1 cellular context compared by ENCODE assay signal in the genomic region with DNA sequence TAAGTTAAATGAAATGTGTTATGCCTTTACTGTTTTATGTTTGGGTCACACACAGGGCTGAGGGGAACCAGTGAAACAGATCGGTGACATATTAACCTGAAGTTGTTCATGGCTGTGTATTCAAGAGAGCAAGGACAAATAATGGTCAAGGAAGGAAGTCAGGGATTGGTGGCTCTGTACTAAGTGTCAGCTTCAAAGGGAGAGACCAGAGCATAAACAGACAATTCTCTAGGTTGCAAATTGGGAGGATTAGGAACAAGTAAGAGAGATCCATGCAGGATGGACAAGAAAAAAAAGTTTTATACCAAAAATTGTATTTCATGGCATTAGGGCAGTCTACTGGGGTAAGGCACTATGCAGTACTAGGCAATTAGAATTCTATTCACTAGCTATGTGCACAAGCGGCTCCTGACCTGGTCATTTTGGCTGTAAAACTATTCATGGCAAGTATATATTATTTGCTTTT.
TF ChIP-seq lines count a peak whose summit lies in the region.

No MANE protein-coding gene starts in this region.

TF ChIP-seq in HepG2, 621 proteins besides CTCF, POLR2A, EP300 and RAD21 (continued from another document and continues in another):
- no peak for TF ChIP-seq MYC (CRISPR knock-in tag; IDR thresholded peaks at IDR 0.05; ENCODE audit: borderline replicate concordance)
- no peak for TF ChIP-seq NONO (IDR thresholded peaks at IDR 0.05)
- TF ChIP-seq NONO (CRISPR knock-in tag; conservative IDR thresholded peaks at IDR 0.05), result no peak
- no peak for TF ChIP-seq NFE2L2 (IDR thresholded peaks at IDR 0.05; ENCODE audit: low read length)
- TF ChIP-seq ZBTB7B (CRISPR knock-in tag; IDR thresholded peaks at IDR 0.05), result no peak
- no peak for TF ChIP-seq ZNF570 (CRISPR knock-in tag; IDR thresholded peaks at IDR 0.05; ENCODE audit: borderline replicate concordance)
- TF ChIP-seq, protein P1, sequence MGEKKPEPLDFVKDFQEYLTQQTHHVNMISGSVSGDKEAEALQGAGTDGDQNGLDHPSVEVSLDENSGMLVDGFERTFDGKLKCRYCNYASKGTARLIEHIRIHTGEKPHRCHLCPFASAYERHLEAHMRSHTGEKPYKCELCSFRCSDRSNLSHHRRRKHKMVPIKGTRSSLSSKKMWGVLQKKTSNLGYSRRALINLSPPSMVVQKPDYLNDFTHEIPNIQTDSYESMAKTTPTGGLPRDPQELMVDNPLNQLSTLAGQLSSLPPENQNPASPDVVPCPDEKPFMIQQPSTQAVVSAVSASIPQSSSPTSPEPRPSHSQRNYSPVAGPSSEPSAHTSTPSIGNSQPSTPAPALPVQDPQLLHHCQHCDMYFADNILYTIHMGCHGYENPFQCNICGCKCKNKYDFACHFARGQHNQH (CRISPR knock-in tag; IDR thresholded peaks at IDR 0.05), result no peak
- TF ChIP-seq RBM39 (IDR thresholded peaks at IDR 0.05; ENCODE audit: low read depth, low read length, poor library complexity, severe bottlenecking), result no peak
- TF ChIP-seq PTBP1 (IDR thresholded peaks at IDR 0.05; ENCODE audit: low read depth, low read length, poor library complexity, severe bottlenecking), result no peak
- TF ChIP-seq BCL3 (CRISPR knock-in tag; IDR thresholded peaks at IDR 0.05), result no peak
- peak; percentile 61; the same call in 1 of the 2 replicates for TF ChIP-seq ETV5 (CRISPR knock-in tag; IDR thresholded peaks at IDR 0.05; ENCODE audit: borderline replicate concordance)
- no peak for TF ChIP-seq NRL (CRISPR knock-in tag; IDR thresholded peaks at IDR 0.05; ENCODE audit: borderline replicate concordance)
- TF ChIP-seq, protein P2, sequence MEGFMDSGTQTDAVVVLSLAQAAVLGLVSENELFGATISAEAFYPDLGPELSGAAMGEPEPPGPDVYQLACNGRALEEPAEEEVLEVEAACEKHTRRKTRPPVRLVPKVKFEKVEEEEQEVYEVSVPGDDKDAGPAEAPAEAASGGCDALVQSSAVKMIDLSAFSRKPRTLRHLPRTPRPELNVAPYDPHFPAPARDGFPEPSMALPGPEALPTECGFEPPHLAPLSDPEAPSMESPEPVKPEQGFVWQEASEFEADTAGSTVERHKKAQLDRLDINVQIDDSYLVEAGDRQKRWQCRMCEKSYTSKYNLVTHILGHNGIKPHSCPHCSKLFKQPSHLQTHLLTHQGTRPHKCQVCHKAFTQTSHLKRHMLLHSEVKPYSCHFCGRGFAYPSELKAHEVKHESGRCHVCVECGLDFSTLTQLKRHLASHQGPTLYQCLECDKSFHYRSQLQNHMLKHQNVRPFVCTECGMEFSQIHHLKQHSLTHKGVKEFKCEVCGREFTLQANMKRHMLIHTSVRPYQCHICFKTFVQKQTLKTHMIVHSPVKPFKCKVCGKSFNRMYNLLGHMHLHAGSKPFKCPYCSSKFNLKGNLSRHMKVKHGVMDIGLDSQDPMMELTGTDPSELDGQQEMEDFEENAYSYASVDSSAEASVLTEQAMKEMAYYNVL (CRISPR knock-in tag; IDR thresholded peaks at IDR 0.05; ENCODE audit: borderline replicate concordance), result no peak
- TF ChIP-seq, protein P3, sequence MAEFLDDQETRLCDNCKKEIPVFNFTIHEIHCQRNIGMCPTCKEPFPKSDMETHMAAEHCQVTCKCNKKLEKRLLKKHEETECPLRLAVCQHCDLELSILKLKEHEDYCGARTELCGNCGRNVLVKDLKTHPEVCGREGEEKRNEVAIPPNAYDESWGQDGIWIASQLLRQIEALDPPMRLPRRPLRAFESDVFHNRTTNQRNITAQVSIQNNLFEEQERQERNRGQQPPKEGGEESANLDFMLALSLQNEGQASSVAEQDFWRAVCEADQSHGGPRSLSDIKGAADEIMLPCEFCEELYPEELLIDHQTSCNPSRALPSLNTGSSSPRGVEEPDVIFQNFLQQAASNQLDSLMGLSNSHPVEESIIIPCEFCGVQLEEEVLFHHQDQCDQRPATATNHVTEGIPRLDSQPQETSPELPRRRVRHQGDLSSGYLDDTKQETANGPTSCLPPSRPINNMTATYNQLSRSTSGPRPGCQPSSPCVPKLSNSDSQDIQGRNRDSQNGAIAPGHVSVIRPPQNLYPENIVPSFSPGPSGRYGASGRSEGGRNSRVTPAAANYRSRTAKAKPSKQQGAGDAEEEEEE (CRISPR knock-in tag; IDR thresholded peaks at IDR 0.05; ENCODE audit: borderline replicate concordance), result no peak
- TF ChIP-seq HNF1A (IDR thresholded peaks at IDR 0.05; ENCODE audit: low read depth), result peak; percentile 95
- TF ChIP-seq HNF1A (CRISPR knock-in tag; IDR thresholded peaks at IDR 0.05; ENCODE audit: borderline replicate concordance), result peak; percentile 97
- no peak for TF ChIP-seq NFKB2 (CRISPR knock-in tag; IDR thresholded peaks at IDR 0.05; ENCODE audit: borderline replicate concordance)
- TF ChIP-seq MLLT10 (CRISPR knock-in tag; IDR thresholded peaks at IDR 0.05), result no peak
- TF ChIP-seq, protein P4, sequence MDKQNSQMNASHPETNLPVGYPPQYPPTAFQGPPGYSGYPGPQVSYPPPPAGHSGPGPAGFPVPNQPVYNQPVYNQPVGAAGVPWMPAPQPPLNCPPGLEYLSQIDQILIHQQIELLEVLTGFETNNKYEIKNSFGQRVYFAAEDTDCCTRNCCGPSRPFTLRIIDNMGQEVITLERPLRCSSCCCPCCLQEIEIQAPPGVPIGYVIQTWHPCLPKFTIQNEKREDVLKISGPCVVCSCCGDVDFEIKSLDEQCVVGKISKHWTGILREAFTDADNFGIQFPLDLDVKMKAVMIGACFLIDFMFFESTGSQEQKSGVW (CRISPR knock-in tag; IDR thresholded peaks at IDR 0.05; ENCODE audit: borderline replicate concordance), result no peak
- TF ChIP-seq SMARCE1 (IDR thresholded peaks at IDR 0.05; ENCODE audit: borderline replicate concordance), result no peak
- TF ChIP-seq, protein P5, sequence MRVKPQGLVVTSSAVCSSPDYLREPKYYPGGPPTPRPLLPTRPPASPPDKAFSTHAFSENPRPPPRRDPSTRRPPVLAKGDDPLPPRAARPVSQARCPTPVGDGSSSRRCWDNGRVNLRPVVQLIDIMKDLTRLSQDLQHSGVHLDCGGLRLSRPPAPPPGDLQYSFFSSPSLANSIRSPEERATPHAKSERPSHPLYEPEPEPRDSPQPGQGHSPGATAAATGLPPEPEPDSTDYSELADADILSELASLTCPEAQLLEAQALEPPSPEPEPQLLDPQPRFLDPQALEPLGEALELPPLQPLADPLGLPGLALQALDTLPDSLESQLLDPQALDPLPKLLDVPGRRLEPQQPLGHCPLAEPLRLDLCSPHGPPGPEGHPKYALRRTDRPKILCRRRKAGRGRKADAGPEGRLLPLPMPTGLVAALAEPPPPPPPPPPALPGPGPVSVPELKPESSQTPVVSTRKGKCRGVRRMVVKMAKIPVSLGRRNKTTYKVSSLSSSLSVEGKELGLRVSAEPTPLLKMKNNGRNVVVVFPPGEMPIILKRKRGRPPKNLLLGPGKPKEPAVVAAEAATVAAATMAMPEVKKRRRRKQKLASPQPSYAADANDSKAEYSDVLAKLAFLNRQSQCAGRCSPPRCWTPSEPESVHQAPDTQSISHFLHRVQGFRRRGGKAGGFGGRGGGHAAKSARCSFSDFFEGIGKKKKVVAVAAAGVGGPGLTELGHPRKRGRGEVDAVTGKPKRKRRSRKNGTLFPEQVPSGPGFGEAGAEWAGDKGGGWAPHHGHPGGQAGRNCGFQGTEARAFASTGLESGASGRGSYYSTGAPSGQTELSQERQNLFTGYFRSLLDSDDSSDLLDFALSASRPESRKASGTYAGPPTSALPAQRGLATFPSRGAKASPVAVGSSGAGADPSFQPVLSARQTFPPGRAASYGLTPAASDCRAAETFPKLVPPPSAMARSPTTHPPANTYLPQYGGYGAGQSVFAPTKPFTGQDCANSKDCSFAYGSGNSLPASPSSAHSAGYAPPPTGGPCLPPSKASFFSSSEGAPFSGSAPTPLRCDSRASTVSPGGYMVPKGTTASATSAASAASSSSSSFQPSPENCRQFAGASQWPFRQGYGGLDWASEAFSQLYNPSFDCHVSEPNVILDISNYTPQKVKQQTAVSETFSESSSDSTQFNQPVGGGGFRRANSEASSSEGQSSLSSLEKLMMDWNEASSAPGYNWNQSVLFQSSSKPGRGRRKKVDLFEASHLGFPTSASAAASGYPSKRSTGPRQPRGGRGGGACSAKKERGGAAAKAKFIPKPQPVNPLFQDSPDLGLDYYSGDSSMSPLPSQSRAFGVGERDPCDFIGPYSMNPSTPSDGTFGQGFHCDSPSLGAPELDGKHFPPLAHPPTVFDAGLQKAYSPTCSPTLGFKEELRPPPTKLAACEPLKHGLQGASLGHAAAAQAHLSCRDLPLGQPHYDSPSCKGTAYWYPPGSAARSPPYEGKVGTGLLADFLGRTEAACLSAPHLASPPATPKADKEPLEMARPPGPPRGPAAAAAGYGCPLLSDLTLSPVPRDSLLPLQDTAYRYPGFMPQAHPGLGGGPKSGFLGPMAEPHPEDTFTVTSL (CRISPR knock-in tag; IDR thresholded peaks at IDR 0.05; ENCODE audit: borderline replicate concordance), result peak; percentile 76; the same call in 1 of the 2 replicates
- TF ChIP-seq, protein P6, sequence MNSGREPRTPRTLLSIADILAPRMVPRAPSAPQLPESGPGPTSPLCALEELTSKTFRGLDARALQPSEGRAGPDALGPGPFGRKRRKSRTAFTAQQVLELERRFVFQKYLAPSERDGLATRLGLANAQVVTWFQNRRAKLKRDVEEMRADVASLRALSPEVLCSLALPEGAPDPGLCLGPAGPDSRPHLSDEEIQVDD (CRISPR knock-in tag; IDR thresholded peaks at IDR 0.05; ENCODE audit: borderline replicate concordance), result no peak
- no peak for TF ChIP-seq ZBTB7A (CRISPR knock-in tag; IDR thresholded peaks at IDR 0.05)
- TF ChIP-seq GTF3A (CRISPR knock-in tag; conservative IDR thresholded peaks at IDR 0.05), result no peak
- peak; percentile 40; the same call in 1 of the 2 replicates for TF ChIP-seq ZNF772 (CRISPR knock-in tag; IDR thresholded peaks at IDR 0.05)
- TF ChIP-seq AHR (CRISPR knock-in tag; IDR thresholded peaks at IDR 0.05), result no peak
- no peak for TF ChIP-seq TMF1 (CRISPR knock-in tag; IDR thresholded peaks at IDR 0.05; ENCODE audit: low read depth)
- TF ChIP-seq RXRB (CRISPR knock-in tag; IDR thresholded peaks at IDR 0.05; ENCODE audit: borderline replicate concordance), result peak; percentile 61; the same call in 1 of the 2 replicates
- no peak for TF ChIP-seq ZNF383 (CRISPR knock-in tag; IDR thresholded peaks at IDR 0.05; ENCODE audit: borderline replicate concordance)
- no peak for TF ChIP-seq ZIK1 (CRISPR knock-in tag; IDR thresholded peaks at IDR 0.05; ENCODE audit: borderline replicate concordance, low read depth)
- TF ChIP-seq, protein P7, sequence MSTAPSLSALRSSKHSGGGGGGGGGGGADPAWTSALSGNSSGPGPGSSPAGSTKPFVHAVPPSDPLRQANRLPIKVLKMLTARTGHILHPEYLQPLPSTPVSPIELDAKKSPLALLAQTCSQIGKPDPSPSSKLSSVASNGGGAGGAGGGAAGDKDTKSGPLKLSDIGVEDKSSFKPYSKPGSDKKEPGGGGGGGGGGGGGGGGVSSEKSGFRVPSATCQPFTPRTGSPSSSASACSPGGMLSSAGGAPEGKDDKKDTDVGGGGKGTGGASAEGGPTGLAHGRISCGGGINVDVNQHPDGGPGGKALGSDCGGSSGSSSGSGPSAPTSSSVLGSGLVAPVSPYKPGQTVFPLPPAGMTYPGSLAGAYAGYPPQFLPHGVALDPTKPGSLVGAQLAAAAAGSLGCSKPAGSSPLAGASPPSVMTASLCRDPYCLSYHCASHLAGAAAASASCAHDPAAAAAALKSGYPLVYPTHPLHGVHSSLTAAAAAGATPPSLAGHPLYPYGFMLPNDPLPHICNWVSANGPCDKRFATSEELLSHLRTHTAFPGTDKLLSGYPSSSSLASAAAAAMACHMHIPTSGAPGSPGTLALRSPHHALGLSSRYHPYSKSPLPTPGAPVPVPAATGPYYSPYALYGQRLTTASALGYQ (CRISPR knock-in tag; IDR thresholded peaks at IDR 0.05), result peak; percentile 23; the same call in 1 of the 2 replicates
- no peak for TF ChIP-seq ZNF562 (CRISPR knock-in tag; IDR thresholded peaks at IDR 0.05; ENCODE audit: borderline replicate concordance)
- TF ChIP-seq GATAD2A (CRISPR knock-in tag; IDR thresholded peaks at IDR 0.05), result peak; percentile 55
- no peak for TF ChIP-seq CAMTA2 (CRISPR knock-in tag; IDR thresholded peaks at IDR 0.05; ENCODE audit: borderline replicate concordance)
- no peak for TF ChIP-seq ZNF430 (CRISPR knock-in tag; IDR thresholded peaks at IDR 0.05)
- no peak for TF ChIP-seq ZNF546 (CRISPR knock-in tag; conservative IDR thresholded peaks at IDR 0.05)
- peak; percentile 70 for TF ChIP-seq ERF (CRISPR knock-in tag; IDR thresholded peaks at IDR 0.05)
- no peak; the same call in 1 of the 2 replicates for TF ChIP-seq ZFP1 (CRISPR knock-in tag; IDR thresholded peaks at IDR 0.05)
